Comparison of ENCODE assay signal across 1 cellular context in the genomic region with DNA sequence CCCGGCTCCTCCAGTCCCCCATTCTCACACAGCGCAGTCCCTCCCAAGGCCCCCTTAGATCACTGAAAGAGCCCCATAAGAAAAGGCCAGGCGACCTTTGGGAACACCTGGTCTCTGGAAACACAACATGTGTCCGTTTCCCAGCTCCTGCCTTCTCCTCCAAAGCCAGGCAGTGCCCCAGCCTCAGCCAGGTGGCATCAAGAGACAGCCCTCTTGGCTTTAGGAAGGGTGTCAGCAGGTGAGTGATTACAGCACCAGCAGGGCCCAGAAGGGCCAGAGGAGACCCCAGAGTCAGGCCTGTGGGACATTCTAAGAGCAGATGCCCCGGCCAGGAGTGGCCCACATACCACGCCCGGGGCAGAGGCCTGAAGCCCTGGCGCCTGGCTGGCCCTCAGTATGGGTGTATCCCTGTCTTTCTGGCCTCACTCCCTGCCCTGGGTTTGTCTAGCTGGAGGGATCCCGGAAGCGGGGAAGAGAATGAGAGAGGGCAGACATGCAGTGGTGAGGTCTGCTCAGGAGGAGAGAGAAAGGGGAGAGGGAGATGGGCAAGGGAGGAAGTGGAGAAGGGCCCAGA.
TF ChIP-seq lines count a peak whose summit lies in the region.

No MANE protein-coding gene starts in this region.

TF ChIP-seq in liver, 16 proteins besides CTCF, POLR2A, EP300 and RAD21:
- TF ChIP-seq JUND (IDR thresholded peaks at IDR 0.05) = no peak
- no peak for TF ChIP-seq TAF1 (conservative IDR thresholded peaks at IDR 0.05)
- TF ChIP-seq ZBTB33 (IDR thresholded peaks at IDR 0.05) = no peak
- TF ChIP-seq EGR1 (IDR thresholded peaks at IDR 0.05; ENCODE audit: low read depth in 2 of 2) = no peak
- no peak for TF ChIP-seq FOXA2 (IDR thresholded peaks at IDR 0.05)
- no peak for TF ChIP-seq YY1 (IDR thresholded peaks at IDR 0.05)
- no peak for TF ChIP-seq SP1 (IDR thresholded peaks at IDR 0.05)
- no peak for TF ChIP-seq RXRA (IDR thresholded peaks at IDR 0.05)
- TF ChIP-seq ATF3 (IDR thresholded peaks at IDR 0.05) = no peak
- no peak for TF ChIP-seq GABPA (IDR thresholded peaks at IDR 0.05 in 1 of 2, conservative IDR thresholded peaks at IDR 0.05 in 1 of 2)
- TF ChIP-seq, protein P1, sequence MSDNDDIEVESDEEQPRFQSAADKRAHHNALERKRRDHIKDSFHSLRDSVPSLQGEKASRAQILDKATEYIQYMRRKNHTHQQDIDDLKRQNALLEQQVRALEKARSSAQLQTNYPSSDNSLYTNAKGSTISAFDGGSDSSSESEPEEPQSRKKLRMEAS (IDR thresholded peaks at IDR 0.05) = no peak
- no peak for TF ChIP-seq HNF4G (IDR thresholded peaks at IDR 0.05)
- no peak for TF ChIP-seq FOXA1 (IDR thresholded peaks at IDR 0.05)
- TF ChIP-seq NR2F2 (IDR thresholded peaks at IDR 0.05) = no peak
- TF ChIP-seq, protein P2, sequence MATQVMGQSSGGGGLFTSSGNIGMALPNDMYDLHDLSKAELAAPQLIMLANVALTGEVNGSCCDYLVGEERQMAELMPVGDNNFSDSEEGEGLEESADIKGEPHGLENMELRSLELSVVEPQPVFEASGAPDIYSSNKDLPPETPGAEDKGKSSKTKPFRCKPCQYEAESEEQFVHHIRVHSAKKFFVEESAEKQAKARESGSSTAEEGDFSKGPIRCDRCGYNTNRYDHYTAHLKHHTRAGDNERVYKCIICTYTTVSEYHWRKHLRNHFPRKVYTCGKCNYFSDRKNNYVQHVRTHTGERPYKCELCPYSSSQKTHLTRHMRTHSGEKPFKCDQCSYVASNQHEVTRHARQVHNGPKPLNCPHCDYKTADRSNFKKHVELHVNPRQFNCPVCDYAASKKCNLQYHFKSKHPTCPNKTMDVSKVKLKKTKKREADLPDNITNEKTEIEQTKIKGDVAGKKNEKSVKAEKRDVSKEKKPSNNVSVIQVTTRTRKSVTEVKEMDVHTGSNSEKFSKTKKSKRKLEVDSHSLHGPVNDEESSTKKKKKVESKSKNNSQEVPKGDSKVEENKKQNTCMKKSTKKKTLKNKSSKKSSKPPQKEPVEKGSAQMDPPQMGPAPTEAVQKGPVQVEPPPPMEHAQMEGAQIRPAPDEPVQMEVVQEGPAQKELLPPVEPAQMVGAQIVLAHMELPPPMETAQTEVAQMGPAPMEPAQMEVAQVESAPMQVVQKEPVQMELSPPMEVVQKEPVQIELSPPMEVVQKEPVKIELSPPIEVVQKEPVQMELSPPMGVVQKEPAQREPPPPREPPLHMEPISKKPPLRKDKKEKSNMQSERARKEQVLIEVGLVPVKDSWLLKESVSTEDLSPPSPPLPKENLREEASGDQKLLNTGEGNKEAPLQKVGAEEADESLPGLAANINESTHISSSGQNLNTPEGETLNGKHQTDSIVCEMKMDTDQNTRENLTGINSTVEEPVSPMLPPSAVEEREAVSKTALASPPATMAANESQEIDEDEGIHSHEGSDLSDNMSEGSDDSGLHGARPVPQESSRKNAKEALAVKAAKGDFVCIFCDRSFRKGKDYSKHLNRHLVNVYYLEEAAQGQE (IDR thresholded peaks at IDR 0.05) = no peak
- TF ChIP-seq HNF4A (conservative IDR thresholded peaks at IDR 0.05) = no peak
TF ChIP-seq in liver: peak in this region for 0.
